Comparison of ENCODE assay signal across 24 cellular contexts in the genomic region with DNA sequence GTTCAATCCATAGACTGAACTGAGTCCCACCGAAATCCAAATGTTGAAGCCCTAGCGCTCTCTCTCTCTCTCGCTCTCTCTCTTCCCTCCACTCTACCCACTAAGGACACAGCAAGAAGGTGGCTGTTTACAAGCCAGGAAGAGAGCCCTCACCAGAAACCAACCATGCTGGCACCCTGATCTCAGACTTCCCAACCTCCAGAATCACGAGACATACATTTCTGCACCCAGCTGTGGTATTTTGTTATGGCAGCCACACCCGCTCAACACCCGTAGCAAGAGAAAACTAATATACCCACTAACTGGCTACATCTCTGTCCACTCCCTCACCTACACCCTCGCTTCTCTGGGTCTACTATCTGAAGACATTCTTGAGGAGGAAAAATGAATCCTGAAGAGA. TPM values are rescaled to one million over a fixed set of nuclear protein-coding genes. Genes with fewer than 3 reads are reported as not detected.
DNase-seq lines count a peak whose midpoint lies in the region; ATAC-seq, FAIRE-seq and TF ChIP-seq lines count a peak whose summit lies in the region.
"Had no signal": no experiment of that assay in that cellular context is flagged by ENCODE, and none has a peak within 500 bp of the region (broad histone marks: within the 10 kb centered on the region; RNA-seq: fewer than 3 reads in every experiment).

No MANE protein-coding gene starts in this region.

- H3K23ac ChIP-seq in mesenchymal stem cell (ENCODE audit: low read length in 2 of 2): no peak overlapping the region

- H3K36me3 ChIP-seq in HepG2 (replicated peaks in 1 of 2; ENCODE audit: control insufficient read depth in 1 of 2, insufficient read depth in 2 of 2, low read length in 2 of 2) (peaks cover 4 to 18% of the 10 kb centered on the region in 2 experiments; a peak in 3 of 5 replicates), right lobe of liver (no peaks in the 10 kb centered on the region), mesenchymal stem cell (ENCODE audit: control insufficient read depth in 1 of 2, insufficient read depth in 2 of 2, low read depth in 1 of 2, low read length in 2 of 2) (peaks cover 0 to 23% of the 10 kb centered on the region in 2 experiments), heart left ventricle (no peaks in the 10 kb centered on the region)
- no peaks in the 10 kb centered on the region for H3K36me3 ChIP-seq in naive thymus-derived CD4-positive, alpha-beta T cell (ENCODE audit: control insufficient read depth in 2 of 3, insufficient read depth in 3 of 3, low read length in 3 of 3)
- H3K36me3 ChIP-seq: BLaER1, Peyer's patch had no signal

- no peak overlapping the region for H4K91ac ChIP-seq in mesenchymal stem cell (ENCODE audit: low read length)

- H3K4me1 ChIP-seq in HepG2 (ENCODE audit: insufficient read depth, low read length) (peaks cover 96% of the 10 kb centered on the region), right lobe of liver (peaks cover 0 to 51% (median 11%) of the 10 kb centered on the region in 4 donors), mesenchymal stem cell (ENCODE audit: control insufficient read depth, insufficient read depth, low read depth, low read length) (peaks cover 7% of the 10 kb centered on the region), heart left ventricle (peaks cover 0 to 69% (median 39%) of the 10 kb centered on the region in 12 donors)
- no peaks in the 10 kb centered on the region for H3K4me1 ChIP-seq in naive thymus-derived CD4-positive, alpha-beta T cell (ENCODE audit: control insufficient read depth in 2 of 2, insufficient read depth in 2 of 2, low read length in 2 of 2)
- H3K4me1 ChIP-seq: BLaER1 had no signal

- CTCF ChIA-PET in HepG2 (lab: Yijun Ruan, JAX; ENCODE audit: low intra/inter-chr PET ratio, low total read pairs): no interaction called here
- CTCF ChIA-PET in naive thymus-derived CD4-positive, alpha-beta T cell (lab: Charles Lee): no interaction called here

- no TSS peak for BruUV-seq in HepG2 (replicated peaks; lab: Mats Ljungman, UMichigan)

- peak overlapping the region in 1 of 2 experiments; percentile 18 for H3K4ac ChIP-seq in mesenchymal stem cell (ENCODE audit: low read depth in 1 of 2, low read length in 2 of 2)

- no peak overlapping the region for H2BK120ac ChIP-seq in mesenchymal stem cell (ENCODE audit: low read depth, low read length)

- no peaks in the 10 kb centered on the region for H3K27me3 Mint-ChIP-seq in osteocyte (ENCODE audit: unreplicated experiment)
- H3K27me3 Mint-ChIP-seq in naive thymus-derived CD4-positive, alpha-beta T cell: no peaks in the 10 kb centered on the region
- H3K27me3 Mint-ChIP-seq: CD4-positive, alpha-beta T cell had no signal

- no peak for FAIRE-seq in HepG2 (lab: Jason Lieb, UNC)

- TF ChIP-seq EP300 in HepG2 (IDR thresholded peaks at IDR 0.05; ENCODE audit: low read depth in 2 of 2, low read length in 2 of 2) (no peak), HepG2 (CRISPR knock-in tag; IDR thresholded peaks at IDR 0.05; ENCODE audit: borderline replicate concordance) (no peak)

- in situ Hi-C loops in HepG2 (cut with HindIII; ENCODE audit: extremely low pct_ligation_motif_present, low pct_unique_long_range_greater_than_20kb): no loop called here

- H3K18ac ChIP-seq in mesenchymal stem cell (ENCODE audit: low read depth in 1 of 2, low read length in 2 of 2): no peak overlapping the region

- no peaks in the 10 kb centered on the region for H3K27me3 ChIP-seq in HepG2 (ENCODE audit: control insufficient read depth in 1 of 2, insufficient read depth in 2 of 2, low read length in 2 of 2)
- no peaks in the 10 kb centered on the region for H3K27me3 ChIP-seq in right lobe of liver
- H3K27me3 ChIP-seq in mesenchymal stem cell (ENCODE audit: control insufficient read depth in 1 of 2, insufficient read depth in 1 of 2, low read length in 2 of 2): no peaks in the 10 kb centered on the region
- no peaks in the 10 kb centered on the region for H3K27me3 ChIP-seq in naive thymus-derived CD4-positive, alpha-beta T cell (ENCODE audit: control insufficient read depth in 2 of 2, insufficient read depth in 2 of 2, low read length in 2 of 2)
- no peaks in the 10 kb centered on the region for H3K27me3 ChIP-seq in heart left ventricle
- H3K27me3 ChIP-seq: BLaER1, Peyer's patch had no signal

- H3K36me3 Mint-ChIP-seq in osteocyte (ENCODE audit: unreplicated experiment): peaks cover 11% of the 10 kb centered on the region
- peaks cover 0 to 10% (median 0%) of the 10 kb centered on the region in 5 donors for H3K36me3 Mint-ChIP-seq in naive thymus-derived CD4-positive, alpha-beta T cell

- no peak for TF ChIP-seq POLR2A in HepG2 (IDR thresholded peaks at IDR 0.05; ENCODE audit: insufficient read depth in 1 of 2, low read depth in 2 of 2, low read length in 2 of 2)
- TF ChIP-seq POLR2A in right lobe of liver (IDR thresholded peaks at IDR 0.05): no peak
- TF ChIP-seq POLR2A in heart left ventricle (IDR thresholded peaks at IDR 0.05): no peak

- H2BK15ac ChIP-seq in mesenchymal stem cell (ENCODE audit: low read depth, poor library complexity, severe bottlenecking): no peak overlapping the region

- H4K20me1 ChIP-seq in HepG2 (ENCODE audit: insufficient read depth, low read length): no peaks in the 10 kb centered on the region; the same call in 1 of the 2 replicates

- no peak overlapping the region for H3K4me2 ChIP-seq in HepG2 (ENCODE audit: low read depth, low read length)
- no peak overlapping the region for H3K4me2 ChIP-seq in mesenchymal stem cell (ENCODE audit: low read length, poor library complexity, severe bottlenecking)
- H3K4me2 ChIP-seq: BLaER1 had no signal

- ATAC-seq in HepG2 (no peak), right lobe of liver (no peak), heart left ventricle (no peak)
- ATAC-seq in naive thymus-derived CD4-positive, alpha-beta T cell: no peak

- H3K9ac ChIP-seq in HepG2 (ENCODE audit: insufficient read depth, low read depth, low read length) (no peak overlapping the region), mesenchymal stem cell (ENCODE audit: low read length) (no peak overlapping the region)
- H3K9ac ChIP-seq: BLaER1, GM23248 had no signal

- peaks cover 12% of the 10 kb centered on the region for H3K79me1 ChIP-seq in mesenchymal stem cell (replicated peaks; ENCODE audit: low read length, poor library complexity, severe bottlenecking)

- POLR2A ChIA-PET in HepG2 (lab: Yijun Ruan, JAX): no interaction called here
- POLR2A ChIA-PET in naive thymus-derived CD4-positive, alpha-beta T cell (lab: Charles Lee): no interaction called here

- H4K8ac ChIP-seq in mesenchymal stem cell (ENCODE audit: low read length): peak overlapping the region; percentile 17

- H3K4me1 Mint-ChIP-seq in osteocyte (ENCODE audit: unreplicated experiment): peaks cover 71% of the 10 kb centered on the region
- peaks cover 0 to 27% (median 7%) of the 10 kb centered on the region in 7 donors for H3K4me1 Mint-ChIP-seq in naive thymus-derived CD4-positive, alpha-beta T cell

- TF ChIP-seq RAD21 in HepG2 (CRISPR knock-in tag; IDR thresholded peaks at IDR 0.05): no peak

- H3K4me3 ChIP-seq in HepG2 (replicated peaks in 1 of 3; ENCODE audit: insufficient read depth in 1 of 3, low read depth in 2 of 3, low read length in 3 of 3) (no peak overlapping the region), right lobe of liver (no peak overlapping the region), mesenchymal stem cell (ENCODE audit: insufficient read depth in 1 of 2, low read depth in 1 of 2, low read length in 2 of 2) (no peak overlapping the region), heart left ventricle (no peak overlapping the region)
- no peak overlapping the region for H3K4me3 ChIP-seq in naive thymus-derived CD4-positive, alpha-beta T cell (ENCODE audit: low read length)
- H3K4me3 ChIP-seq: BLaER1, GM23248, Peyer's patch had no signal

- H3K79me2 ChIP-seq in HepG2 (ENCODE audit: insufficient read depth, low read length): peaks cover 93% of the 10 kb centered on the region

- no peak overlapping the region for H2AFZ ChIP-seq in HepG2 (ENCODE audit: low read length)
- no peak overlapping the region for H2AFZ ChIP-seq in mesenchymal stem cell (ENCODE audit: low read depth, low read length)
- H2AFZ ChIP-seq: GM23248 had no signal

- intact Hi-C loops in HepG2 (cut with micrococcal nuclease; ENCODE audit: unreplicated experiment) (no loop called here), right lobe of liver (cut with DNase I) (no loop called here), heart left ventricle (cut with DNase I) (loop anchor here in 1 of 10 donors (10.0 kb wide), 1 partner anchor 48 kb away; no protein-coding TSS in a partner anchor)
- intact Hi-C loops in naive thymus-derived CD4-positive, alpha-beta T cell (cut with micrococcal nuclease): no loop called here

- no peak overlapping the region for H2BK12ac ChIP-seq in mesenchymal stem cell (ENCODE audit: low read length in 2 of 2)

- H3K27ac ChIP-seq in HepG2 (ENCODE audit: extremely low read length, insufficient read depth, low read length): peak overlapping the region; percentile 88
- H3K27ac ChIP-seq in right lobe of liver: no peak overlapping the region
- no peak overlapping the region for H3K27ac ChIP-seq in mesenchymal stem cell (ENCODE audit: low read length, poor library complexity, severe bottlenecking)
- H3K27ac ChIP-seq in naive thymus-derived CD4-positive, alpha-beta T cell (ENCODE audit: low read depth, low read length): no peak overlapping the region
- no peak overlapping the region for H3K27ac ChIP-seq in heart left ventricle
- H3K27ac ChIP-seq: BLaER1, GM23248, HL-60 had no signal

- DNase-seq in HepG2 (ENCODE audit: low spot score) (no peak), right lobe of liver (no peak), mesenchymal stem cell (no peak), osteocyte (ENCODE audit: extremely low spot score, unreplicated experiment) (no peak), NCI-H1930 (lab: John Stamatoyannopoulos, UW) (no peak), NCI-H2171 treated with DMSO at 0.1 percent for 48 hours (lab: John Stamatoyannopoulos, UW) (no peak), heart left ventricle (no peak)
- no peak for DNase-seq in naive thymus-derived CD4-positive, alpha-beta T cell
- DNase-seq: CD4-positive, alpha-beta T cell; DMS53; GM23248; H7; NCI-H1048; NCI-H1417; NCI-H1694; NCI-H2081; NCI-H226; NCI-H510A; NCI-H69; OCI-M1; Peyer's patch; SHP77 treated with DMSO at 0.1 percent for 48 hours had no signal

- no peaks in the 10 kb centered on the region for H3K9me3 Mint-ChIP-seq in osteocyte (ENCODE audit: unreplicated experiment)
- H3K9me3 Mint-ChIP-seq in naive thymus-derived CD4-positive, alpha-beta T cell: no peaks in the 10 kb centered on the region
- H3K9me3 Mint-ChIP-seq: CD4-positive, alpha-beta T cell had no signal

- peak overlapping the region; percentile 36 for H2AK5ac ChIP-seq in mesenchymal stem cell (ENCODE audit: low read length, severe bottlenecking)

- H3K4me3 Mint-ChIP-seq in osteocyte (ENCODE audit: unreplicated experiment): no peak overlapping the region
- no peak overlapping the region for H3K4me3 Mint-ChIP-seq in naive thymus-derived CD4-positive, alpha-beta T cell
- H3K4me3 Mint-ChIP-seq: CD4-positive, alpha-beta T cell had no signal

- WGBS in HepG2 (ENCODE audit: low lambda C conversion rate): 85% methylated on average over 7 of the region's 7 CpGs
- WGBS in right lobe of liver (ENCODE audit: insufficient coverage, low coverage, low lambda C conversion rate, missing lambda C conversion rate): 85% methylated on average over 7 of the region's 7 CpGs
- WGBS in mesenchymal stem cell: 76% methylated on average over 5 of the region's 7 CpGs
- 89 to 93% (median 90%) methylated on average over 7 of the region's 7 CpGs for WGBS in heart left ventricle, 4 donors

- H3K27ac Mint-ChIP-seq in osteocyte (ENCODE audit: unreplicated experiment): peak overlapping the region; percentile 83
- peak overlapping the region in 1 of 9 donors; percentile 43 for H3K27ac Mint-ChIP-seq in naive thymus-derived CD4-positive, alpha-beta T cell
- H3K27ac Mint-ChIP-seq: CD4-positive, alpha-beta T cell had no signal

- no peak overlapping the region for H3K14ac ChIP-seq in mesenchymal stem cell (ENCODE audit: low read length in 2 of 2)

- H2BK5ac ChIP-seq in mesenchymal stem cell (ENCODE audit: low read depth, low read length, poor library complexity, severe bottlenecking): no peak overlapping the region

- H3K9me3 ChIP-seq in HepG2 (ENCODE audit: low read length) (no peaks in the 10 kb centered on the region), right lobe of liver (no peaks in the 10 kb centered on the region), mesenchymal stem cell (ENCODE audit: control insufficient read depth, low read length) (no peaks in the 10 kb centered on the region), heart left ventricle (no peaks in the 10 kb centered on the region)
- H3K9me3 ChIP-seq in naive thymus-derived CD4-positive, alpha-beta T cell (ENCODE audit: control insufficient read depth in 2 of 3, low read length in 3 of 3): no peaks in the 10 kb centered on the region
- H3K9me3 ChIP-seq: BLaER1, Peyer's patch had no signal

- no peak for TF ChIP-seq CTCF in HepG2 (CRISPR knock-in tag; IDR thresholded peaks at IDR 0.05)
- no peak for TF ChIP-seq CTCF in right lobe of liver (IDR thresholded peaks at IDR 0.05)
- no peak for TF ChIP-seq CTCF in osteocyte (IDR thresholded peaks at IDR 0.05)
- TF ChIP-seq CTCF in heart left ventricle (IDR thresholded peaks at IDR 0.05): no peak

RNA-seq across cellular contexts. Expression of gene CREB3L2, which starts 54.9 kb away (rescaled TPM):
- 22.1 and 26.6 TPM in 2 replicates for total RNA-seq in HepG2 (2016; rRNA removed; fragmentation: Illumina TruSeq; extraction: Trizol)
- total RNA-seq in HepG2 (2016; cell fraction: cytosol; rRNA removed; fragmentation: Illumina TruSeq; extraction: Trizol; ENCODE audit: low read depth): 6.5 and 8.8 TPM in 2 replicates
- 21.4 and 26.4 TPM in 2 replicates for total RNA-seq in HepG2 (2016; cell fraction: insoluble cytoplasmic fraction; rRNA removed; fragmentation: Illumina TruSeq; extraction: Trizol)
- total RNA-seq in HepG2 (2016; cell fraction: membrane; rRNA removed; fragmentation: Illumina TruSeq; extraction: Trizol): 14.1 and 14.5 TPM in 2 replicates
- 53.5 and 54.7 TPM in 2 replicates for total RNA-seq in HepG2 (2016; cell fraction: nucleus; rRNA removed; fragmentation: Illumina TruSeq; extraction: Trizol)
- polyA plus RNA-seq in HepG2 (2011; rRNA removed): 39.0 and 41.1 TPM in 2 replicates
- polyA plus RNA-seq in HepG2 (2011; cell fraction: cytosol; rRNA removed): 26.0 and 30.9 TPM in 2 replicates
- polyA plus RNA-seq in HepG2 (2011; cell fraction: nucleus; rRNA removed): 36.5 and 47.2 TPM in 2 replicates
- 22.8 and 35.4 TPM in 2 replicates for polyA plus RNA-seq in HepG2 (2012)
- polyA plus RNA-seq in HepG2 (2016; cell fraction: cytosol; fragmentation: Illumina TruSeq; extraction: Trizol; ENCODE audit: low read depth): 2.4 and 2.7 TPM in 2 replicates
- 31.2 and 35.1 TPM in 2 replicates for polyA plus RNA-seq in HepG2 (2016; cell fraction: insoluble cytoplasmic fraction; fragmentation: Illumina TruSeq; extraction: Trizol; ENCODE audit: low read depth)
- 5.9 and 6.4 TPM in 2 replicates for polyA plus RNA-seq in HepG2 (2016; cell fraction: membrane; fragmentation: Illumina TruSeq; extraction: Trizol; ENCODE audit: low read depth)
- 43.3 and 43.6 TPM in 2 replicates for polyA plus RNA-seq in HepG2 (2016; cell fraction: nucleus; fragmentation: Illumina TruSeq; extraction: Trizol; ENCODE audit: insufficient read depth, low read depth)
- 32.8 and 173 TPM in 2 replicates for polyA minus RNA-seq in HepG2 (2011; rRNA and poly(A)+ RNA removed; ENCODE audit: low replicate concordance)
- 58.1 and 61.3 TPM in 2 replicates for polyA minus RNA-seq in HepG2 (2011; cell fraction: cytosol; rRNA and poly(A)+ RNA removed)
- polyA minus RNA-seq in HepG2 (2011; cell fraction: nucleus; rRNA and poly(A)+ RNA removed): 95.2 and 100 TPM in 2 replicates
- total RNA-seq in right lobe of liver: 10 to 100 TPM; 11.5 to 29.9 (median 18.2) TPM
- 52.7 TPM for polyA plus RNA-seq in mesenchymal stem cell (2013, experiment 1 of 2)
- polyA plus RNA-seq in mesenchymal stem cell (2013, experiment 2 of 2): 51.1 TPM
- total RNA-seq in osteocyte: 143 and 144 TPM in 2 replicates
- total RNA-seq in naive thymus-derived CD4-positive, alpha-beta T cell: 10 to 100 TPM; 15.4 to 46.2 (median 19.6) TPM
- polyA plus RNA-seq in naive thymus-derived CD4-positive, alpha-beta T cell: 1 to 10 TPM; 5.3 to 6.0 TPM
- 10 to 100 TPM; 18.3 to 40.6 (median 22.0) TPM for total RNA-seq in heart left ventricle
- polyA plus RNA-seq in heart left ventricle: 10 to 100 TPM in 1 of 2 donors, 1 to 10 TPM in 1; 4.0 to 13.2 TPM
